30 cellular contexts compared by ENCODE assay signal in genomic region chr6:166743415-166743814, GRCh38.
A peak's percentile ranks its signal among the peaks of the same experiment; 100 is the strongest.
DNase-seq lines count a peak whose midpoint lies in the region; ATAC-seq, FAIRE-seq and TF ChIP-seq lines count a peak whose summit lies in the region.
"Had no signal": no experiment of that assay in that cellular context is flagged by ENCODE, and none has a peak within 500 bp of the region (broad histone marks: within the 10 kb centered on the region; RNA-seq: fewer than 3 reads in every experiment).

No MANE protein-coding gene starts in this region.

- peaks cover 17% of the 10 kb centered on the region for H3K4me1 ChIP-seq in astrocyte (ENCODE audit: insufficient read depth, low read length)
- H3K4me1 ChIP-seq: tibial artery had no signal

- H3K9me3 Mint-ChIP-seq in astrocyte (ENCODE audit: unreplicated experiment) = no peaks in the 10 kb centered on the region
- H3K9me3 Mint-ChIP-seq in mesothelial cell of epicardium = no peaks in the 10 kb centered on the region
- no peaks in the 10 kb centered on the region for H3K9me3 Mint-ChIP-seq in stimulated activated memory B cell treated with anti-CD40 and anti-IgM and Interleukin-4, amounts not matched to agents 10 μg/mL and 1 μg/mL and 100 μg/mL, for 72 hours
- H3K9me3 Mint-ChIP-seq: CD8-positive, alpha-beta T cell; immature natural killer cell had no signal

- H3K36me3 ChIP-seq in astrocyte (ENCODE audit: insufficient read depth, low read length) = no peaks in the 10 kb centered on the region
- H3K36me3 ChIP-seq: BE2C, neutrophil, tibial artery had no signal

- H3K27me3 ChIP-seq in astrocyte (ENCODE audit: insufficient read depth, low read length) = no peaks in the 10 kb centered on the region
- H3K27me3 ChIP-seq: BE2C, neutrophil had no signal

- peak overlapping the region; percentile 10 for H2AFZ ChIP-seq in astrocyte (ENCODE audit: low read depth, low read length)

- H3K4me3 Mint-ChIP-seq in astrocyte (ENCODE audit: unreplicated experiment) (no peak overlapping the region), mesothelial cell of epicardium (no peak overlapping the region)
- H3K4me3 Mint-ChIP-seq in stimulated activated memory B cell treated with anti-CD40 and anti-IgM and Interleukin-4, amounts not matched to agents 10 μg/mL and 1 μg/mL and 100 μg/mL, for 72 hours = no peak overlapping the region
- H3K4me3 Mint-ChIP-seq: activated naive CD8-positive, alpha-beta T cell; CD8-positive, alpha-beta T cell; immature natural killer cell had no signal

- H3K27ac Mint-ChIP-seq in astrocyte (ENCODE audit: unreplicated experiment) = peak overlapping the region; percentile 59
- peak overlapping the region; percentile 92 for H3K27ac Mint-ChIP-seq in mesothelial cell of epicardium
- no peak overlapping the region for H3K27ac Mint-ChIP-seq in stimulated activated memory B cell treated with anti-CD40 and anti-IgM and Interleukin-4, amounts not matched to agents 10 μg/mL and 1 μg/mL and 100 μg/mL, for 72 hours
- H3K27ac Mint-ChIP-seq: activated naive CD8-positive, alpha-beta T cell; CD8-positive, alpha-beta T cell; immature natural killer cell had no signal

- H3K4me3 ChIP-seq in astrocyte (ENCODE audit: insufficient read depth, low read depth, low read length) (no peak overlapping the region), foreskin fibroblast (ENCODE audit: low read depth in 1 of 2, low read length in 2 of 2) (no peak overlapping the region)
- H3K4me3 ChIP-seq: GM12878, tibial artery had no signal

- no peak overlapping the region for H3K27ac ChIP-seq in astrocyte (ENCODE audit: low read depth, low read length)
- H3K27ac ChIP-seq: epithelial cell of prostate, HL-60, KMS-11, neutrophil, tibial artery had no signal

- H3K4me2 ChIP-seq in astrocyte (ENCODE audit: low read length) = peak overlapping the region; percentile 62
- H3K4me2 ChIP-seq: KMS-11 had no signal

- DNase-seq in DMS79 (lab: John Stamatoyannopoulos, UW) (peak; percentile 92), NCI-H128 (lab: John Stamatoyannopoulos, UW; ENCODE audit: unreplicated experiment) (peak; percentile 49), astrocyte (ENCODE audit: low read depth) (no peak), mesothelial cell of epicardium (ENCODE audit: low spot score in 2 of 2, unreplicated experiment in 2 of 2) (no peak), SIG-M5 treated with dmso at 0.1 percent for 504 hours (lab: John Stamatoyannopoulos, UW; ENCODE audit: unreplicated experiment) (no peak), foreskin fibroblast (no peak), A172 (ENCODE audit: low spot score) (no peak)
- DNase-seq: activated effector memory CD4-positive, alpha-beta T cell treated with Interleukin-2 at 50 U/mL for 16 hours; BE2C; effector CD4-positive, alpha-beta T cell; immature natural killer cell; left colon; mesendoderm; MM.1S; NCI-H1436; NCI-H2171; NCI-H526; SHP77 treated with DMSO at 0.1 percent for 48 hours; stimulated activated CD4-positive, alpha-beta T cell treated with anti-CD3 and anti-CD28 coated beads, Interleukin-4, amount 100 ng/mL, for 24 hours; tibial artery had no signal

- no peak for ATAC-seq in stimulated activated memory B cell treated with anti-CD40 and anti-IgM and Interleukin-4, amounts not matched to agents 10 μg/mL and 1 μg/mL and 100 μg/mL, for 72 hours
- ATAC-seq: CD8-positive, alpha-beta T cell; GM12878; left colon had no signal

- H3K79me2 ChIP-seq in astrocyte (ENCODE audit: insufficient read depth, low read length) = no peaks in the 10 kb centered on the region

- no peak overlapping the region for H3K9ac ChIP-seq in astrocyte (ENCODE audit: low read length)
- H3K9ac ChIP-seq: KMS-11 had no signal

- no peaks in the 10 kb centered on the region for H3K9me3 ChIP-seq in astrocyte (ENCODE audit: insufficient read depth, low read depth, low read length)
- H3K9me3 ChIP-seq: BE2C, neutrophil, tibial artery had no signal

- FAIRE-seq in astrocyte (lab: Jason Lieb, UNC) = no peak
- FAIRE-seq: colon, GM12878, H54 had no signal

- H3K27me3 Mint-ChIP-seq in astrocyte (ENCODE audit: low read depth, unreplicated experiment) (no peaks in the 10 kb centered on the region), mesothelial cell of epicardium (ENCODE audit: low read depth) (peaks cover 2% of the 10 kb centered on the region)
- no peaks in the 10 kb centered on the region for H3K27me3 Mint-ChIP-seq in stimulated activated memory B cell treated with anti-CD40 and anti-IgM and Interleukin-4, amounts not matched to agents 10 μg/mL and 1 μg/mL and 100 μg/mL, for 72 hours
- H3K27me3 Mint-ChIP-seq: activated naive CD8-positive, alpha-beta T cell had no signal

- no peaks in the 10 kb centered on the region for H4K20me1 ChIP-seq in astrocyte (ENCODE audit: insufficient read depth, low read length)

- H3K4me1 Mint-ChIP-seq in astrocyte (ENCODE audit: low read depth, unreplicated experiment) = peaks cover 38% of the 10 kb centered on the region
- H3K4me1 Mint-ChIP-seq in mesothelial cell of epicardium = peaks cover 24% of the 10 kb centered on the region
- H3K4me1 Mint-ChIP-seq in stimulated activated memory B cell treated with anti-CD40 and anti-IgM and Interleukin-4, amounts not matched to agents 10 μg/mL and 1 μg/mL and 100 μg/mL, for 72 hours = peaks cover 9% of the 10 kb centered on the region

- peaks cover 3% of the 10 kb centered on the region for H3K36me3 Mint-ChIP-seq in astrocyte (ENCODE audit: low read depth, unreplicated experiment)
- no peaks in the 10 kb centered on the region for H3K36me3 Mint-ChIP-seq in mesothelial cell of epicardium
- H3K36me3 Mint-ChIP-seq in stimulated activated memory B cell treated with anti-CD40 and anti-IgM and Interleukin-4, amounts not matched to agents 10 μg/mL and 1 μg/mL and 100 μg/mL, for 72 hours = no peaks in the 10 kb centered on the region
- H3K36me3 Mint-ChIP-seq: activated naive CD8-positive, alpha-beta T cell; CD8-positive, alpha-beta T cell; immature natural killer cell had no signal

- TF ChIP-seq CTCF in astrocyte (IDR thresholded peaks at IDR 0.05; ENCODE audit: insufficient read depth, low read depth, low read length) (no peak), mesothelial cell of epicardium (IDR thresholded peaks at IDR 0.05; ENCODE audit: unreplicated experiment) (no peak), foreskin fibroblast (IDR thresholded peaks at IDR 0.05; ENCODE audit: low read depth, low read length) (no peak)

Comparison
In these comparisons a context has a peak if more than half of its experiments do, and no peak if none do; other contexts are left out.
1. DNase-seq: peak in DMS79 (single experiment) and NCI-H128 (single experiment); none in astrocyte (single experiment), mesothelial cell of epicardium (0 of 2), SIG-M5 treated with dmso at 0.1 percent for 504 hours (single experiment), foreskin fibroblast (0 of 2) and A172 (single experiment).